In the genomic region with DNA sequence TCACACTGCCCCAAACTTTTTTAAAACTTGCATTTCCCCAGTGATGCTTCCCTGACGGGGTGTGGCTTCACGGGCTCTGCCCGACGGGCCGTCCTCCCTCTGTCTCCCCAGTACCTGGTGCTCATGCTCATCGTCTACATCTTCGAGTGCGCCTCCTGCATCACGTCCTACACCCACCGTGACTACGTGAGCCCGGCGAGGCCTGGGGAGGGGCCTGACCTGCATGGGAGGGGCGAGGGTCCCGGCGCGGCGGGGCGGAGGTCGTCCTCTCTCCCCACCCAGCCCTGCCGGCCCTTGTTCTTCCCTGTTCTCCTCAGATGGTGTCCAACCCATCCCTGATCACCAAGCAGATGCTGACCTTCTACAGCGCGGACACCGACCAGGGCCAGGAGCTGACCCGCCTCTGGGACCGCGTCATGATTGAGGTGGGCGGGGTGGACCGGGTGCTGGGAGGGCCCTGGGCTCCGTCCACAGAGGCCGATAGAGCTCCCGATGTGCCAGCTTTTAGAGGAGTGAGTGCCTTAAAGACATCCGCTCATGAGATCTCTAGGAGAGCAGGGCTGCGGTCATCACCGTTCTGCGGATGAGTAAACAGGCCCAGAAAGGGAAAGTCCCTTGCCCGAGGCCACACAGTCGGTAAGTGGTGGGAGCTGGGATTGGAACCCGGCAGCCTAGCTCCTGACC, we compare ENCODE assay signal across 1 cellular context.
TF ChIP-seq lines count a peak whose summit lies in the region.

No MANE protein-coding gene starts in this region.

TF ChIP-seq in GM12878, 131 proteins besides CTCF, POLR2A, EP300 and RAD21:
- TF ChIP-seq, protein P1, sequence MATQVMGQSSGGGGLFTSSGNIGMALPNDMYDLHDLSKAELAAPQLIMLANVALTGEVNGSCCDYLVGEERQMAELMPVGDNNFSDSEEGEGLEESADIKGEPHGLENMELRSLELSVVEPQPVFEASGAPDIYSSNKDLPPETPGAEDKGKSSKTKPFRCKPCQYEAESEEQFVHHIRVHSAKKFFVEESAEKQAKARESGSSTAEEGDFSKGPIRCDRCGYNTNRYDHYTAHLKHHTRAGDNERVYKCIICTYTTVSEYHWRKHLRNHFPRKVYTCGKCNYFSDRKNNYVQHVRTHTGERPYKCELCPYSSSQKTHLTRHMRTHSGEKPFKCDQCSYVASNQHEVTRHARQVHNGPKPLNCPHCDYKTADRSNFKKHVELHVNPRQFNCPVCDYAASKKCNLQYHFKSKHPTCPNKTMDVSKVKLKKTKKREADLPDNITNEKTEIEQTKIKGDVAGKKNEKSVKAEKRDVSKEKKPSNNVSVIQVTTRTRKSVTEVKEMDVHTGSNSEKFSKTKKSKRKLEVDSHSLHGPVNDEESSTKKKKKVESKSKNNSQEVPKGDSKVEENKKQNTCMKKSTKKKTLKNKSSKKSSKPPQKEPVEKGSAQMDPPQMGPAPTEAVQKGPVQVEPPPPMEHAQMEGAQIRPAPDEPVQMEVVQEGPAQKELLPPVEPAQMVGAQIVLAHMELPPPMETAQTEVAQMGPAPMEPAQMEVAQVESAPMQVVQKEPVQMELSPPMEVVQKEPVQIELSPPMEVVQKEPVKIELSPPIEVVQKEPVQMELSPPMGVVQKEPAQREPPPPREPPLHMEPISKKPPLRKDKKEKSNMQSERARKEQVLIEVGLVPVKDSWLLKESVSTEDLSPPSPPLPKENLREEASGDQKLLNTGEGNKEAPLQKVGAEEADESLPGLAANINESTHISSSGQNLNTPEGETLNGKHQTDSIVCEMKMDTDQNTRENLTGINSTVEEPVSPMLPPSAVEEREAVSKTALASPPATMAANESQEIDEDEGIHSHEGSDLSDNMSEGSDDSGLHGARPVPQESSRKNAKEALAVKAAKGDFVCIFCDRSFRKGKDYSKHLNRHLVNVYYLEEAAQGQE (IDR thresholded peaks at IDR 0.05; ENCODE audit: low read depth, low read length) = no peak
- TF ChIP-seq, protein P2, sequence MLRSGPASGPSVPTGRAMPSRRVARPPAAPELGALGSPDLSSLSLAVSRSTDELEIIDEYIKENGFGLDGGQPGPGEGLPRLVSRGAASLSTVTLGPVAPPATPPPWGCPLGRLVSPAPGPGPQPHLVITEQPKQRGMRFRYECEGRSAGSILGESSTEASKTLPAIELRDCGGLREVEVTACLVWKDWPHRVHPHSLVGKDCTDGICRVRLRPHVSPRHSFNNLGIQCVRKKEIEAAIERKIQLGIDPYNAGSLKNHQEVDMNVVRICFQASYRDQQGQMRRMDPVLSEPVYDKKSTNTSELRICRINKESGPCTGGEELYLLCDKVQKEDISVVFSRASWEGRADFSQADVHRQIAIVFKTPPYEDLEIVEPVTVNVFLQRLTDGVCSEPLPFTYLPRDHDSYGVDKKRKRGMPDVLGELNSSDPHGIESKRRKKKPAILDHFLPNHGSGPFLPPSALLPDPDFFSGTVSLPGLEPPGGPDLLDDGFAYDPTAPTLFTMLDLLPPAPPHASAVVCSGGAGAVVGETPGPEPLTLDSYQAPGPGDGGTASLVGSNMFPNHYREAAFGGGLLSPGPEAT (IDR thresholded peaks at IDR 0.05; ENCODE audit: low read depth) = 0 out of 2 replicates have a peak, but pooled peaks have one; percentile 44
- TF ChIP-seq GATAD2B (conservative IDR thresholded peaks at IDR 0.05; ENCODE audit: low read depth) (0 out of 2 replicates have a peak, but pooled peaks have one; percentile 48), IKZF2 (IDR thresholded peaks at IDR 0.05) (peak in 1 of 2 experiments; percentile 9; a peak in 1 of 4 replicates), ZZZ3 (IDR thresholded peaks at IDR 0.05; ENCODE audit: control insufficient read depth, insufficient read length, low read depth) (no peak), EED (IDR thresholded peaks at IDR 0.05; ENCODE audit: low read depth) (0 out of 2 replicates have a peak, but pooled peaks have one; percentile 33), IKZF1 (conservative IDR thresholded peaks at IDR 0.05) (peak; percentile 49; the same call in 1 of the 2 replicates), RUNX3 (IDR thresholded peaks at IDR 0.05; ENCODE audit: low read length) (peak; percentile 63), KAT2A (conservative IDR thresholded peaks at IDR 0.05; ENCODE audit: control insufficient read depth, low read depth, low read length) (no peak), SIX5 (IDR thresholded peaks at IDR 0.05; ENCODE audit: low read depth, low read length, severe bottlenecking) (no peak), SMC3 (IDR thresholded peaks at IDR 0.05; ENCODE audit: borderline replicate concordance, low read length) (no peak)
